In genomic region chr11:96235725-96236124, GRCh38 we compare ENCODE assay signal across 9 cellular contexts.
DNase-seq lines count a peak whose midpoint lies in the region; ATAC-seq and TF ChIP-seq lines count a peak whose summit lies in the region.
"Had no signal": no experiment of that assay in that cellular context is flagged by ENCODE, and none has a peak within 500 bp of the region (broad histone marks: within the 10 kb centered on the region; RNA-seq: fewer than 3 reads in every experiment).

No MANE protein-coding gene starts in this region.

- H3K27ac Mint-ChIP-seq in WTC11 = no peak overlapping the region

- POLR2A ChIA-PET in WTC11 (lab: Charles Lee) = no interaction called here

- no peak overlapping the region for H3K4me3 ChIP-seq in AG10803 (ENCODE audit: low read length)

- no peak overlapping the region for H3K4me3 Mint-ChIP-seq in WTC11

- no peak; the same call in 1 of the 2 replicates for TF ChIP-seq CTCF in AG10803 (conservative IDR thresholded peaks at IDR 0.05; ENCODE audit: low read length)
- TF ChIP-seq CTCF in WTC11 (IDR thresholded peaks at IDR 0.05) = no peak

- H3K9me3 Mint-ChIP-seq in WTC11 = no peaks in the 10 kb centered on the region

- no peaks in the 10 kb centered on the region for H3K36me3 Mint-ChIP-seq in WTC11

- DNase-seq in AG10803 (ENCODE audit: low read depth) = peak; percentile 69
- DNase-seq in fibroblast of peridontal ligament (ENCODE audit: extremely low read depth) = peak; percentile 74
- DNase-seq in WTC11 (ENCODE audit: low spot score) = no peak
- DNase-seq in GOT3 (lab: John Stamatoyannopoulos, UW) = no peak
- DNase-seq in NCI-H524 treated with DMSO at 0.1 percent for 48 hours (lab: John Stamatoyannopoulos, UW) = no peak
- no peak for DNase-seq in HUDEP-2 (lab: John Stamatoyannopoulos, UW; ENCODE audit: unreplicated experiment in 76 of 76)
- DNase-seq: GDM1 had no signal

- CTCF ChIA-PET in WTC11 (lab: Charles Lee) = no interaction called here

- H3K4me1 Mint-ChIP-seq in WTC11 = peaks cover 17% of the 10 kb centered on the region

- no peaks in the 10 kb centered on the region for H3K27me3 Mint-ChIP-seq in WTC11 (ENCODE audit: low read depth)

- peak; percentile 90 for ATAC-seq in GM19455 (IDR thresholded peaks at IDR 0.05; ENCODE audit: unreplicated experiment)
- peak; percentile 82 for ATAC-seq in HG03558 (IDR thresholded peaks at IDR 0.05; ENCODE audit: extremely low read depth, unreplicated experiment)
- no peak for ATAC-seq in WTC11

TF ChIP-seq in WTC11, 78 proteins besides CTCF, POLR2A, EP300 and RAD21:
- no peak for TF ChIP-seq NR2C2 (CRISPR knock-in tag; IDR thresholded peaks at IDR 0.05)
- no peak for TF ChIP-seq MLX (CRISPR knock-in tag; IDR thresholded peaks at IDR 0.05)
- no peak for TF ChIP-seq ZNF396 (CRISPR knock-in tag; IDR thresholded peaks at IDR 0.05; ENCODE audit: borderline replicate concordance)
- no peak for TF ChIP-seq ZNF671 (CRISPR knock-in tag; IDR thresholded peaks at IDR 0.05)
- no peak for TF ChIP-seq PRRX2 (CRISPR knock-in tag; IDR thresholded peaks at IDR 0.05)
- TF ChIP-seq ATF1 (CRISPR knock-in tag; IDR thresholded peaks at IDR 0.05) = no peak
- no peak for TF ChIP-seq HMGXB4 (CRISPR knock-in tag; IDR thresholded peaks at IDR 0.05)

Comparison
In these comparisons a context has a peak if more than half of its experiments do, and no peak if none do; other contexts are left out.
1. DNase-seq: peak in AG10803 (single experiment) and fibroblast of peridontal ligament (single experiment); none in WTC11 (single experiment), GOT3 (single experiment), NCI-H524 treated with DMSO at 0.1 percent for 48 hours (single experiment) and HUDEP-2 (0 of 76).